In genomic region chr16:63157818-63158217, GRCh38 we compare ENCODE assay signal across 34 cellular contexts.
DNase-seq lines count a peak whose midpoint lies in the region; ATAC-seq, FAIRE-seq and TF ChIP-seq lines count a peak whose summit lies in the region.
"Had no signal": no experiment of that assay in that cellular context is flagged by ENCODE, and none has a peak within 500 bp of the region (broad histone marks: within the 10 kb centered on the region; RNA-seq: fewer than 3 reads in every experiment).

No MANE protein-coding gene starts in this region.

- intact Hi-C loops in HepG2 (cut with micrococcal nuclease; ENCODE audit: unreplicated experiment) = no loop called here
- intact Hi-C loops in right lobe of liver (cut with DNase I) = no loop called here

- no peak overlapping the region for H2AFZ ChIP-seq in HepG2 (ENCODE audit: low read length)

- no peaks in the 10 kb centered on the region for H4K20me1 ChIP-seq in HepG2 (ENCODE audit: insufficient read depth, low read length)
- H4K20me1 ChIP-seq: BLaER1; BLaER1 treated with 17β-estradiol and CSF1 and Interleukin-3, amounts not matched to agents 10 nM and 100 nM had no signal

- no peak overlapping the region for H3K4me3 Mint-ChIP-seq in chondrocyte (ENCODE audit: unreplicated experiment)
- H3K4me3 Mint-ChIP-seq: B cell; CD14-positive monocyte; CD4-positive, alpha-beta memory T cell; CD4-positive, alpha-beta T cell; CD4-positive, CD25-positive, alpha-beta regulatory T cell; CD8-positive, alpha-beta memory T cell; CD8-positive, alpha-beta T cell had no signal

- WGBS in HepG2 (ENCODE audit: low lambda C conversion rate) = 40% methylated on average over 5 of the region's 5 CpGs
- WGBS in right lobe of liver (ENCODE audit: insufficient coverage, low coverage, low lambda C conversion rate, missing lambda C conversion rate) = 62% methylated on average over 5 of the region's 5 CpGs
- WGBS in A549 (ENCODE audit: missing lambda C conversion rate) = 44% methylated on average over 5 of the region's 5 CpGs

- H3K27ac ChIP-seq in HepG2 (ENCODE audit: extremely low read length, insufficient read depth, low read length) (no peak overlapping the region), right lobe of liver (no peak overlapping the region), A549 (no peak overlapping the region)
- H3K27ac ChIP-seq: 22Rv1; BLaER1; BLaER1 treated with 17β-estradiol and CSF1 and Interleukin-3, amounts not matched to agents 10 nM and 100 nM; C4-2B had no signal

- peaks cover 70% of the 10 kb centered on the region for H3K9me3 ChIP-seq in HepG2 (ENCODE audit: low read length)
- H3K9me3 ChIP-seq in right lobe of liver = no peaks in the 10 kb centered on the region
- H3K9me3 ChIP-seq in A549 = no peaks in the 10 kb centered on the region
- H3K9me3 ChIP-seq: BE2C; BLaER1; BLaER1 treated with 17β-estradiol and CSF1 and Interleukin-3, amounts not matched to agents 10 nM and 100 nM; Caco-2 had no signal

- H3K79me2 ChIP-seq in HepG2 (ENCODE audit: insufficient read depth, low read length) = no peaks in the 10 kb centered on the region

- no peak for TF ChIP-seq RAD21 in HepG2 (CRISPR knock-in tag; IDR thresholded peaks at IDR 0.05)
- no peak for TF ChIP-seq RAD21 in A549 (conservative IDR thresholded peaks at IDR 0.05 in 1 of 2, IDR thresholded peaks at IDR 0.05 in 1 of 2)

- TF ChIP-seq POLR2A in HepG2 (IDR thresholded peaks at IDR 0.05; ENCODE audit: insufficient read depth in 1 of 2, low read depth in 2 of 2, low read length in 2 of 2) (no peak), right lobe of liver (IDR thresholded peaks at IDR 0.05) (no peak), A549 (IDR thresholded peaks at IDR 0.05; ENCODE audit: low read length) (no peak)

- TF ChIP-seq CTCF in HepG2 (CRISPR knock-in tag; IDR thresholded peaks at IDR 0.05) (no peak), right lobe of liver (IDR thresholded peaks at IDR 0.05) (no peak), A549 (IDR thresholded peaks at IDR 0.05) (no peak), chondrocyte (IDR thresholded peaks at IDR 0.05) (no peak)

- H3K36me3 ChIP-seq in HepG2 (replicated peaks in 1 of 2; ENCODE audit: control insufficient read depth in 1 of 2, insufficient read depth in 2 of 2, low read length in 2 of 2) = no peaks in the 10 kb centered on the region
- H3K36me3 ChIP-seq in right lobe of liver = no peaks in the 10 kb centered on the region
- H3K36me3 ChIP-seq: BE2C; BLaER1; BLaER1 treated with 17β-estradiol and CSF1 and Interleukin-3, amounts not matched to agents 10 nM and 100 nM had no signal

- no peak for TF ChIP-seq EP300 in HepG2 (IDR thresholded peaks at IDR 0.05; ENCODE audit: low read depth in 2 of 2, low read length in 2 of 2)
- TF ChIP-seq EP300 in HepG2 (CRISPR knock-in tag; IDR thresholded peaks at IDR 0.05; ENCODE audit: borderline replicate concordance) = no peak
- TF ChIP-seq EP300 in A549 (IDR thresholded peaks at IDR 0.05) = no peak

- H3K27me3 ChIP-seq in HepG2 (ENCODE audit: control insufficient read depth in 1 of 2, insufficient read depth in 2 of 2, low read length in 2 of 2) (no peaks in the 10 kb centered on the region), right lobe of liver (no peaks in the 10 kb centered on the region)
- H3K27me3 ChIP-seq: BE2C; BLaER1; BLaER1 treated with 17β-estradiol and CSF1 and Interleukin-3, amounts not matched to agents 10 nM and 100 nM had no signal

- H3K4me3 ChIP-seq in HepG2 (replicated peaks in 1 of 3; ENCODE audit: insufficient read depth in 1 of 3, low read depth in 2 of 3, low read length in 3 of 3) (no peak overlapping the region), right lobe of liver (no peak overlapping the region), A549 (no peak overlapping the region)
- H3K4me3 ChIP-seq: BLaER1; BLaER1 treated with 17β-estradiol and CSF1 and Interleukin-3, amounts not matched to agents 10 nM and 100 nM had no signal

- H3K4me1 Mint-ChIP-seq in chondrocyte (ENCODE audit: low read depth) = no peaks in the 10 kb centered on the region
- H3K4me1 Mint-ChIP-seq: B cell; CD14-positive monocyte; CD4-positive, alpha-beta memory T cell; CD4-positive, CD25-positive, alpha-beta regulatory T cell; CD8-positive, alpha-beta memory T cell had no signal

- H3K4me2 ChIP-seq in HepG2 (ENCODE audit: low read depth, low read length) (no peak overlapping the region), A549 (no peak overlapping the region)
- H3K4me2 ChIP-seq: BLaER1; BLaER1 treated with 17β-estradiol and CSF1 and Interleukin-3, amounts not matched to agents 10 nM and 100 nM had no signal

- no peaks in the 10 kb centered on the region for H3K9me3 Mint-ChIP-seq in chondrocyte (ENCODE audit: low read depth)

- BruUV-seq in HepG2 (replicated peaks; lab: Mats Ljungman, UMichigan) = no TSS peak

- in situ Hi-C loops in HepG2 (cut with HindIII; ENCODE audit: extremely low pct_ligation_motif_present, low pct_unique_long_range_greater_than_20kb) = no loop called here

- H3K4me1 ChIP-seq in HepG2 (ENCODE audit: insufficient read depth, low read length) (no peaks in the 10 kb centered on the region), right lobe of liver (no peaks in the 10 kb centered on the region), A549 (no peaks in the 10 kb centered on the region)
- H3K4me1 ChIP-seq: BE2C; BLaER1; BLaER1 treated with 17β-estradiol and CSF1 and Interleukin-3, amounts not matched to agents 10 nM and 100 nM; Caco-2 had no signal

- no peak for FAIRE-seq in HepG2 (lab: Jason Lieb, UNC)
- no peak for FAIRE-seq in A549 (lab: Jason Lieb, UNC)
- FAIRE-seq: A204.1, D721Med had no signal

- no peak for DNase-seq in HepG2 (ENCODE audit: low spot score)
- DNase-seq in right lobe of liver = no peak
- DNase-seq in A549 (ENCODE audit: low read depth in 1 of 2, low spot score in 1 of 2) = no peak
- DNase-seq in chondrocyte (ENCODE audit: low spot score) = peak; percentile 32
- DNase-seq: 8988T; ACHN; AML-193; BE2C; C1 segment of cervical spinal cord; Caco-2; Calu3; CD4-positive, alpha-beta memory T cell; CD4-positive, alpha-beta T cell; CD4-positive, CD25-positive, alpha-beta regulatory T cell; CD8-positive, alpha-beta memory T cell; CD8-positive, alpha-beta T cell; COR-L47; DMS 273 treated with DMSO at 0.1 percent for 48 hours; DMS153; DMS53; DMS79; DMS79 treated with DMSO at 0.1 percent for 48 hours; DND-41; EL had no signal

- no peak for ATAC-seq in HepG2
- no peak for ATAC-seq in right lobe of liver
- no peak for ATAC-seq in A549
- ATAC-seq in HG03045 (IDR thresholded peaks at IDR 0.05; ENCODE audit: unreplicated experiment) = no peak
- ATAC-seq in SK-N-SH treated with all-trans-retinoic acid at 6 μM for 48 hours = no peak
- ATAC-seq: CD8-positive, alpha-beta T cell had no signal

- peaks cover 2% of the 10 kb centered on the region for H3K27me3 Mint-ChIP-seq in chondrocyte (ENCODE audit: low read depth)
- H3K27me3 Mint-ChIP-seq: B cell; CD4-positive, alpha-beta memory T cell; CD4-positive, alpha-beta T cell; CD4-positive, CD25-positive, alpha-beta regulatory T cell; CD8-positive, alpha-beta memory T cell had no signal

- H3K9ac ChIP-seq in HepG2 (ENCODE audit: insufficient read depth, low read depth, low read length) = no peak overlapping the region
- H3K9ac ChIP-seq: BLaER1; BLaER1 treated with 17β-estradiol and CSF1 and Interleukin-3, amounts not matched to agents 10 nM and 100 nM had no signal

- POLR2A ChIA-PET in HepG2 (lab: Yijun Ruan, JAX) = no interaction called here
- POLR2A ChIA-PET in A549 (lab: Yijun Ruan, JAX) = no interaction called here

- no peak overlapping the region for H3K27ac Mint-ChIP-seq in chondrocyte (ENCODE audit: unreplicated experiment)
- H3K27ac Mint-ChIP-seq: B cell; CD14-positive monocyte; CD4-positive, alpha-beta memory T cell; CD4-positive, alpha-beta T cell; CD4-positive, CD25-positive, alpha-beta regulatory T cell; CD8-positive, alpha-beta memory T cell; CD8-positive, alpha-beta T cell had no signal

- CTCF ChIA-PET in HepG2 (lab: Yijun Ruan, JAX; ENCODE audit: low intra/inter-chr PET ratio, low total read pairs) (no interaction called here), A549 (lab: Yijun Ruan, JAX) (no interaction called here)

- H3K36me3 Mint-ChIP-seq in chondrocyte (ENCODE audit: low read depth) = no peaks in the 10 kb centered on the region
- H3K36me3 Mint-ChIP-seq: CD14-positive monocyte; CD4-positive, alpha-beta memory T cell; CD4-positive, CD25-positive, alpha-beta regulatory T cell; CD8-positive, alpha-beta memory T cell; CD8-positive, alpha-beta T cell had no signal

TF ChIP-seq in HepG2, 621 proteins besides CTCF, POLR2A, EP300 and RAD21:
- TF ChIP-seq MAFK (conservative IDR thresholded peaks at IDR 0.05 in 1 of 2, IDR thresholded peaks at IDR 0.05 in 1 of 2; ENCODE audit: low read length in 2 of 2) (peak; percentile 55 to 67; a peak in 3 of 4 replicates), MAFF (IDR thresholded peaks at IDR 0.05; ENCODE audit: low read depth, low read length) (peak; percentile 53), BCL6 (CRISPR knock-in tag; IDR thresholded peaks at IDR 0.05) (no peak), HES4 (CRISPR knock-in tag; IDR thresholded peaks at IDR 0.05; ENCODE audit: borderline replicate concordance) (no peak)

TF ChIP-seq in A549, 52 proteins besides CTCF, POLR2A, EP300 and RAD21:
- TF ChIP-seq MAFK (IDR thresholded peaks at IDR 0.05; ENCODE audit: partially characterized antibody) = peak; percentile 36
- no peak for TF ChIP-seq GATA3 (IDR thresholded peaks at IDR 0.05; ENCODE audit: borderline replicate concordance)
TF ChIP-seq in A549: peak in this region for 1.

TF ChIP-seq in SK-N-SH treated with all-trans-retinoic acid at 6 μM for 48 hours, 23 proteins besides CTCF, POLR2A, EP300 and RAD21:
- TF ChIP-seq ESRRG (CRISPR knock-in tag; IDR thresholded peaks at IDR 0.05) (no peak), PPARA (CRISPR knock-in tag; IDR thresholded peaks at IDR 0.05; ENCODE audit: borderline replicate concordance) (no peak)

Comparison
In these comparisons a context has a peak if more than half of its experiments do, and no peak if none do; other contexts are left out.
1. Of the 38 proteins assayed by ChIP-seq in both HepG2 and A549: peak only in HepG2: none; only in A549: none; in both: MAFK; in neither: 37.